7 cellular contexts compared by ENCODE assay signal in genomic region chr5:14143509-14143842, GRCh38. TPM values are rescaled to one million over a fixed set of nuclear protein-coding genes. Genes with fewer than 3 reads are reported as not detected.
A peak's percentile ranks its signal among the peaks of the same experiment; 100 is the strongest.
DNase-seq lines count a peak whose midpoint lies in the region; ATAC-seq and TF ChIP-seq lines count a peak whose summit lies in the region.

No MANE protein-coding gene starts in this region.

- H3K9ac ChIP-seq in rectal smooth muscle tissue (ENCODE audit: low read length) = no peak overlapping the region
- H3K9ac ChIP-seq in Karpas-422 (ENCODE audit: low read length) = no peak overlapping the region

- H3K27me3 ChIP-seq in rectal smooth muscle tissue (ENCODE audit: control insufficient read depth, insufficient read depth, low read length) (no peaks in the 10 kb centered on the region), Karpas-422 (ENCODE audit: low read length) (no peaks in the 10 kb centered on the region), testis (no peaks in the 10 kb centered on the region)

- DNase-seq in coronary artery (ENCODE audit: low spot score) (no peak), Karpas-422 (no peak), testis (no peak)
- no peak for DNase-seq in activated CD4-positive, alpha-beta T cell treated with anti-CD3 and anti-CD28 coated beads, Interleukin-2, amount 50 U/mL, for 4 hours

- peak overlapping the region; percentile 89 to 93 for H3K27ac ChIP-seq in coronary artery
- H3K27ac ChIP-seq in rectal smooth muscle tissue (ENCODE audit: low read depth, low read length) = peak overlapping the region; percentile 93
- no peak overlapping the region for H3K27ac ChIP-seq in Karpas-422 (ENCODE audit: low read length)
- H3K27ac ChIP-seq in testis = peak overlapping the region in 1 of 2 donors; percentile 97

- TF ChIP-seq CTCF in coronary artery (IDR thresholded peaks at IDR 0.05) (no peak), testis (IDR thresholded peaks at IDR 0.05) (no peak)

- peaks cover 23% of the 10 kb centered on the region for H3K4me1 ChIP-seq in rectal smooth muscle tissue (ENCODE audit: control insufficient read depth, insufficient read depth, low read length)
- H3K4me1 ChIP-seq in Karpas-422 (ENCODE audit: low read length) = peaks cover 10% of the 10 kb centered on the region
- H3K4me1 ChIP-seq in testis = peaks cover 28% of the 10 kb centered on the region

- H3K9me3 ChIP-seq in Karpas-422 (ENCODE audit: low read length) (no peaks in the 10 kb centered on the region), testis (no peaks in the 10 kb centered on the region)

- no peaks in the 10 kb centered on the region for H3K79me2 ChIP-seq in Karpas-422 (ENCODE audit: low read length)

- 0% methylated on average over 5 of the region's 65 CpGs; no CpG with 5 or more reads in 1 of the 2 donors for WGBS in testis, 2 donors

- intact Hi-C loops in testis (cut with DNase I; ENCODE audit: low total_unique reads) = loop anchor here (10.0 kb wide), 1 partner anchor 121 kb away; no protein-coding TSS in a partner anchor

- H3K9me2 ChIP-seq in Karpas-422 (replicated peaks; ENCODE audit: insufficient read depth, low read length) = no peaks in the 10 kb centered on the region

- H3K4me2 ChIP-seq in Karpas-422 (ENCODE audit: low read depth, low read length, poor library complexity, severe bottlenecking) = no peak overlapping the region

- H4K20me1 ChIP-seq in Karpas-422 (ENCODE audit: insufficient read depth, low read depth, low read length) = no peaks in the 10 kb centered on the region

- peak overlapping the region; percentile 95 for H3K4me3 ChIP-seq in coronary artery
- peak overlapping the region; percentile 94 for H3K4me3 ChIP-seq in rectal smooth muscle tissue (ENCODE audit: low read length)
- no peak overlapping the region for H3K4me3 ChIP-seq in Karpas-422 (ENCODE audit: low read length)
- peak overlapping the region in 1 of 2 donors; percentile 85 for H3K4me3 ChIP-seq in testis

- no peak overlapping the region for H2AFZ ChIP-seq in Karpas-422 (ENCODE audit: low read length)

- TF ChIP-seq POLR2A in testis (IDR thresholded peaks at IDR 0.05) = no peak

- ATAC-seq in GM19463 (IDR thresholded peaks at IDR 0.05; ENCODE audit: unreplicated experiment) (peak; percentile 4), HG03175 (IDR thresholded peaks at IDR 0.05; ENCODE audit: unreplicated experiment) (peak; percentile 17)

- H3K36me3 ChIP-seq in rectal smooth muscle tissue (ENCODE audit: control insufficient read depth, insufficient read depth, low read length) = no peaks in the 10 kb centered on the region
- no peaks in the 10 kb centered on the region for H3K36me3 ChIP-seq in Karpas-422 (ENCODE audit: insufficient read depth, low read length)
- no peaks in the 10 kb centered on the region for H3K36me3 ChIP-seq in testis (ENCODE audit: low read depth, missing control alignments)

RNA-seq across cellular contexts. Expression of gene TRIO, which starts 0.3 kb away (rescaled TPM):
- total RNA-seq in Karpas-422 (2014; rRNA removed; shearing (Covaris generic); ENCODE audit: low replicate concordance) = 0.04 and 0.25 TPM in 2 replicates
- total RNA-seq in testis = 100 to 1,000 TPM; 249 to 295 TPM
- 47.2 TPM for polyA plus RNA-seq in testis (ENCODE audit: insufficient read depth, low read depth, low replicate concordance)

Comparison
In these comparisons a context has a peak if more than half of its experiments do, and no peak if none do; other contexts are left out.
1. RNA of gene TRIO, which starts 0.3 kb away (total RNA-seq): 249 to 295 TPM in testis; 0.04 to 0.25 TPM in Karpas-422; every median in the first group is over 100 times any median in the second.